Comparison of ENCODE assay signal across 30 cellular contexts in the genomic region with DNA sequence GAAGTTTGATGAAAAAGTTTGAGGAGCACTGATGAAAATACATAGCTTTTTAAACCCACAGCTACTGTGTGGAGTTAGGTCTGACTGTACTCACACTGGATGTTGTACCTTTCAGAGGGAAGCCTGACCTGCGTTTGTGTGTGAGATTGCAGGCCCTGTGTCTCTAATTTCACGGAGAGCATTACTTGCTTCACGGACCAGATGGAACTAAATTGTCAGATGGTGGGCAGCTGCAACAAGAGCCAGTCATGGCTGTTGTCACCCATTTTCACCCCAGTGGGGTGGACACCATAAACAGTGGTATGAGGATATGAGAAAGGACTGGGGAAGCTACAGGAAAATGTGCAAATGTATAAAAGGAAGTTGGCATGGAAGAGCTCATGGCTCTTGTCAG.
DNase-seq lines count a peak whose midpoint lies in the region; ATAC-seq, FAIRE-seq and TF ChIP-seq lines count a peak whose summit lies in the region.
"Had no signal": no experiment of that assay in that cellular context is flagged by ENCODE, and none has a peak within 500 bp of the region (broad histone marks: within the 10 kb centered on the region; RNA-seq: fewer than 3 reads in every experiment).

No MANE protein-coding gene starts in this region.

- H3K4me1 ChIP-seq in astrocyte (ENCODE audit: insufficient read depth, low read length) = peaks cover 15% of the 10 kb centered on the region
- peaks cover 45% of the 10 kb centered on the region for H3K4me1 ChIP-seq in lower lobe of right lung
- H3K4me1 ChIP-seq in spleen = peaks cover 0 to 51% (median 22%) of the 10 kb centered on the region in 6 donors

- H3K9ac ChIP-seq in astrocyte (ENCODE audit: low read length) = no peak overlapping the region

- H3K27ac ChIP-seq in HL-60 (replicated peaks) = peak overlapping the region; percentile 88
- H3K27ac ChIP-seq in astrocyte (ENCODE audit: low read depth, low read length) = no peak overlapping the region
- peak overlapping the region; percentile 71 for H3K27ac ChIP-seq in lower lobe of right lung
- peak overlapping the region in 7 of 8 donors; percentile 24 to 86 (median 80) for H3K27ac ChIP-seq in spleen
- H3K27ac ChIP-seq: ovary, vagina had no signal

- peaks cover 21% of the 10 kb centered on the region for H3K4me1 Mint-ChIP-seq in astrocyte (ENCODE audit: low read depth, unreplicated experiment)
- H3K4me1 Mint-ChIP-seq in activated CD4-positive, alpha-beta memory T cell treated with anti-CD3 and anti-CD28 coated beads, Interleukin-2, amount 10 ng/mL, durations not matched to agents 7 days and 5 days = peaks cover 13% of the 10 kb centered on the region

- peak overlapping the region; percentile 70 for H3K27ac Mint-ChIP-seq in astrocyte (ENCODE audit: unreplicated experiment)
- H3K27ac Mint-ChIP-seq in activated CD4-positive, alpha-beta memory T cell treated with anti-CD3 and anti-CD28 coated beads, Interleukin-2, amount 10 ng/mL, durations not matched to agents 7 days and 5 days = no peak overlapping the region
- H3K27ac Mint-ChIP-seq: natural killer cell; stimulated activated naive CD8-positive, alpha-beta T cell treated with anti-CD3 and anti-CD28 coated beads, Interleukin-15, Interleukin-2, amounts not matched to agents 100 ng/mL and 50 ng/mL, for 24 hours had no signal

- no peak for ATAC-seq in lower lobe of right lung
- ATAC-seq: GM12878, natural killer cell, PC-3 had no signal

- H2AFZ ChIP-seq in astrocyte (ENCODE audit: low read depth, low read length) = no peak overlapping the region

- POLR2A ChIA-PET in activated CD4-positive, alpha-beta memory T cell treated with anti-CD3 and anti-CD28 coated beads, Interleukin-2, amount 10 ng/mL, durations not matched to agents 7 days and 5 days (lab: Charles Lee) = no interaction called here

- no peak for DNase-seq in HL-60 (ENCODE audit: low read depth in 1 of 2, low spot score in 1 of 2)
- DNase-seq in astrocyte (ENCODE audit: low read depth) = no peak
- no peak for DNase-seq in lower lobe of right lung
- DNase-seq in spleen = no peak
- no peak for DNase-seq in activated CD4-positive, alpha-beta memory T cell treated with anti-CD3 and anti-CD28 coated beads, Interleukin-2, amount 10 ng/mL, durations not matched to agents 7 days and 5 days
- DNase-seq in G401 (ENCODE audit: low spot score) = no peak
- no peak for DNase-seq in head of caudate nucleus
- DNase-seq: activated CD4-positive, alpha-beta T cell treated with anti-CD3 and anti-CD28 coated beads, Interleukin-2, amount 50 U/mL, for 48 hours; activated CD4-positive, CD25-positive, alpha-beta regulatory T cell treated with anti-CD3 and anti-CD28 coated beads, Interleukin-2, amount 50 U/mL, for 72 hours; activated naive CD4-positive, alpha-beta T cell treated with Interleukin-2 at 50 U/mL for 16 hours; BE2C; DMS153; KBM-7; natural killer cell; NCI-H1092 treated with DMSO at 0.1 percent for 48 hours; NCI-H1930; NCI-H526; NK-92 treated with Interleukin-12 subunit alpha and Interleukin-12 subunit beta, amount 100 ng/mL, for 24 hours; ovary; PC-3; Right ventricle myocardium superior; small intestine; stimulated activated CD4-positive, alpha-beta T cell treated with anti-CD3 and anti-CD28 coated beads, Interleukin-1b, Interleukin-23, amount 100 ng/mL, for 48 hours; stimulated activated CD8-positive, alpha-beta memory T cell treated with anti-CD3 and anti-CD28 coated beads, Interleukin-4, amount 100 ng/mL, for 48 hours; T-helper 2 cell had no signal

- H3K9me3 ChIP-seq in astrocyte (ENCODE audit: insufficient read depth, low read depth, low read length) = no peaks in the 10 kb centered on the region
- H3K9me3 ChIP-seq in lower lobe of right lung = no peaks in the 10 kb centered on the region
- H3K9me3 ChIP-seq in spleen = no peaks in the 10 kb centered on the region
- H3K9me3 ChIP-seq: BE2C, ovary, thoracic aorta, vagina had no signal

- no peak overlapping the region for H3K4me3 Mint-ChIP-seq in astrocyte (ENCODE audit: unreplicated experiment)
- no peak overlapping the region for H3K4me3 Mint-ChIP-seq in activated CD4-positive, alpha-beta memory T cell treated with anti-CD3 and anti-CD28 coated beads, Interleukin-2, amount 10 ng/mL, durations not matched to agents 7 days and 5 days
- H3K4me3 Mint-ChIP-seq: natural killer cell; stimulated activated naive CD8-positive, alpha-beta T cell treated with anti-CD3 and anti-CD28 coated beads, Interleukin-15, Interleukin-2, amounts not matched to agents 100 ng/mL and 50 ng/mL, for 24 hours had no signal

- CTCF ChIA-PET in activated CD4-positive, alpha-beta memory T cell treated with anti-CD3 and anti-CD28 coated beads, Interleukin-2, amount 10 ng/mL, durations not matched to agents 7 days and 5 days (lab: Charles Lee) = no interaction called here

- 75 to 96% (median 87%) methylated on average over 3 of the region's 3 CpGs for WGBS in spleen, 5 donors

- intact Hi-C loops in lower lobe of right lung (cut with DNase I) = no loop called here
- intact Hi-C loops in spleen (cut with DNase I; ENCODE audit: low total_unique reads) = no loop called here
- intact Hi-C loops in head of caudate nucleus (cut with DNase I) = no loop called here

- no peaks in the 10 kb centered on the region for H3K27me3 Mint-ChIP-seq in astrocyte (ENCODE audit: low read depth, unreplicated experiment)
- no peaks in the 10 kb centered on the region for H3K27me3 Mint-ChIP-seq in activated CD4-positive, alpha-beta memory T cell treated with anti-CD3 and anti-CD28 coated beads, Interleukin-2, amount 10 ng/mL, durations not matched to agents 7 days and 5 days

- no peak for TF ChIP-seq POLR2A in spleen (IDR thresholded peaks at IDR 0.05)

- no peak overlapping the region for H3K4me3 ChIP-seq in HL-60 (replicated peaks; ENCODE audit: insufficient read depth, low read length)
- H3K4me3 ChIP-seq in astrocyte (ENCODE audit: insufficient read depth, low read depth, low read length) = no peak overlapping the region
- no peak overlapping the region for H3K4me3 ChIP-seq in lower lobe of right lung
- peak overlapping the region in 1 of 8 donors; percentile 15 for H3K4me3 ChIP-seq in spleen
- H3K4me3 ChIP-seq: GM12878, ovary, thoracic aorta, vagina had no signal

- no peak overlapping the region for H3K4me2 ChIP-seq in astrocyte (ENCODE audit: low read length)

- no peaks in the 10 kb centered on the region for H3K79me2 ChIP-seq in astrocyte (ENCODE audit: insufficient read depth, low read length)

- FAIRE-seq in astrocyte (lab: Jason Lieb, UNC) = no peak
- FAIRE-seq: GM12878, islet of Langerhans, small intestine had no signal

- no peaks in the 10 kb centered on the region for H3K9me3 Mint-ChIP-seq in astrocyte (ENCODE audit: unreplicated experiment)
- H3K9me3 Mint-ChIP-seq in activated CD4-positive, alpha-beta memory T cell treated with anti-CD3 and anti-CD28 coated beads, Interleukin-2, amount 10 ng/mL, durations not matched to agents 7 days and 5 days = no peaks in the 10 kb centered on the region
- H3K9me3 Mint-ChIP-seq: natural killer cell; stimulated activated naive CD8-positive, alpha-beta T cell treated with anti-CD3 and anti-CD28 coated beads, Interleukin-15, Interleukin-2, amounts not matched to agents 100 ng/mL and 50 ng/mL, for 24 hours had no signal

- H3K27me3 ChIP-seq in HL-60 (ENCODE audit: insufficient read depth, poor library complexity, severe bottlenecking) (no peaks in the 10 kb centered on the region), astrocyte (ENCODE audit: insufficient read depth, low read length) (no peaks in the 10 kb centered on the region), lower lobe of right lung (ENCODE audit: low read depth) (no peaks in the 10 kb centered on the region), spleen (replicated peaks in 1 of 7) (peaks cover 0 to 10% (median 0%) of the 10 kb centered on the region in 7 donors)
- H3K27me3 ChIP-seq: BE2C, ovary, vagina had no signal

- in situ Hi-C loops in G401 (cut with HindIII; ENCODE audit: low sequenced_read_pairs) = no loop called here

- H3K36me3 ChIP-seq in astrocyte (ENCODE audit: insufficient read depth, low read length) (no peaks in the 10 kb centered on the region), lower lobe of right lung (no peaks in the 10 kb centered on the region), spleen (no peaks in the 10 kb centered on the region)
- H3K36me3 ChIP-seq: BE2C, ovary, thoracic aorta, vagina had no signal

- H4K20me1 ChIP-seq in astrocyte (ENCODE audit: insufficient read depth, low read length) = no peaks in the 10 kb centered on the region

- no peak for TF ChIP-seq CTCF in HL-60 (IDR thresholded peaks at IDR 0.05; ENCODE audit: insufficient read depth, low read length)
- TF ChIP-seq CTCF in astrocyte (IDR thresholded peaks at IDR 0.05; ENCODE audit: insufficient read depth, low read depth, low read length) = no peak
- TF ChIP-seq CTCF in lower lobe of right lung (IDR thresholded peaks at IDR 0.05) = no peak
- TF ChIP-seq CTCF in spleen (IDR thresholded peaks at IDR 0.05 in 8 of 11, conservative IDR thresholded peaks at IDR 0.05 in 3 of 11) = no peak

- no peaks in the 10 kb centered on the region for H3K36me3 Mint-ChIP-seq in astrocyte (ENCODE audit: low read depth, unreplicated experiment)
- no peaks in the 10 kb centered on the region for H3K36me3 Mint-ChIP-seq in activated CD4-positive, alpha-beta memory T cell treated with anti-CD3 and anti-CD28 coated beads, Interleukin-2, amount 10 ng/mL, durations not matched to agents 7 days and 5 days (ENCODE audit: low read depth)
- H3K36me3 Mint-ChIP-seq: natural killer cell had no signal
